5 cellular contexts compared by ENCODE assay signal in the genomic region with DNA sequence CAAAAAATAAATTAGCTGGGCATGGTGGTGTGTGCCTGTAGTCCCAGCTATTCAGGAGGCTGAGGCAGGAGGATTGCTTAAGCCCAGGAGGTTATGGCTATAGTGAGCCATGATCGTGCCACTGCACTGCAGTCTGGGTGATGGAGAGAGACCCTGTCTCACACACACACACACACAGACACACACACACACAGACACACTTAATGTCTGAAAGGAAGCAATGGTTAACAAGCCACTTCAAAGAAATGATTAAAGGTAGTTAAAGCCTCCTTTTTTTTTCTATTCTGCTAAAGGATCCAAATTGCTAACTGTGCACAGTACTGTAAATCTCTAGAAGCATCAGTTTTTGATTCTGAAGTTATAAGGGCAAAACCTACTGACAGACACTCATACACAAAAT.
"Had no signal": no experiment of that assay in that cellular context is flagged by ENCODE, and none has a peak within 500 bp of the region (broad histone marks: within the 10 kb centered on the region; RNA-seq: fewer than 3 reads in every experiment).

No MANE protein-coding gene starts in this region.

- H2AFZ ChIP-seq: GM23338 had no signal

- ATAC-seq: GM23338 had no signal

- DNase-seq: H9, HCEC 1CT, IMR-90, KBM-7 had no signal

- H3K4me3 ChIP-seq: GM23338 had no signal

- H3K4me2 ChIP-seq: GM23338 had no signal
